ENCODE assay signal across 8 cellular contexts in genomic region chr6:107820571-107821261, GRCh38. TPM values are rescaled to one million over a fixed set of nuclear protein-coding genes. Genes with fewer than 3 reads are reported as not detected.
DNase-seq lines count a peak whose midpoint lies in the region; ATAC-seq and TF ChIP-seq lines count a peak whose summit lies in the region.

No MANE protein-coding gene starts in this region.

- intact Hi-C loops in left cardiac atrium (cut with DNase I) (no loop called here), gastrocnemius medialis (cut with DNase I; ENCODE audit: low total_unique reads) (no loop called here)

- in situ Hi-C loops in gastrocnemius medialis (cut with MboI; ENCODE audit: low sequenced_read_pairs in 4 of 4): no loop called here

- peak overlapping the region; percentile 93 to 97 (median 95) for H3K4me3 Mint-ChIP-seq in CD4-positive, CD25-positive, alpha-beta regulatory T cell
- H3K4me3 Mint-ChIP-seq in activated T-cell treated with anti-CD3 and anti-CD28 coated beads, Interleukin-2, amount 50 U/mL, for 72 hours: peak overlapping the region; percentile 88 to 92

- peak overlapping the region; percentile 97 to 99 (median 97) for H3K27ac Mint-ChIP-seq in CD4-positive, CD25-positive, alpha-beta regulatory T cell
- peak overlapping the region; percentile 100 for H3K27ac Mint-ChIP-seq in activated T-cell treated with anti-CD3 and anti-CD28 coated beads, Interleukin-2, amount 50 U/mL, for 72 hours

- H3K4me1 Mint-ChIP-seq in CD4-positive, CD25-positive, alpha-beta regulatory T cell: peaks cover 33 to 85% (median 63%) of the 10 kb centered on the region in 4 donors
- peaks cover 99% of the 10 kb centered on the region for H3K4me1 Mint-ChIP-seq in activated T-cell treated with anti-CD3 and anti-CD28 coated beads, Interleukin-2, amount 50 U/mL, for 72 hours (ENCODE audit: low read depth)

- ATAC-seq in CD4-positive, CD25-positive, alpha-beta regulatory T cell (ENCODE audit: low read depth in 2 of 2): no peak
- no peak for ATAC-seq in activated T-cell treated with anti-CD3 and anti-CD28 coated beads, Interleukin-2, amount 50 U/mL, for 72 hours (replicated peaks in 1 of 2)
- ATAC-seq in left cardiac atrium (peak in 1 of 2 donors; percentile 40), gastrocnemius medialis (no peak), GM18517 (IDR thresholded peaks at IDR 0.05; ENCODE audit: unreplicated experiment) (no peak), GM21786 (IDR thresholded peaks at IDR 0.05; ENCODE audit: unreplicated experiment) (no peak)

- H3K4me1 ChIP-seq in CD4-positive, CD25-positive, alpha-beta regulatory T cell (ENCODE audit: control insufficient read depth, insufficient read depth, low read length, poor library complexity, severe bottlenecking): peaks cover 64% of the 10 kb centered on the region
- peaks cover 13 to 15% of the 10 kb centered on the region in 2 donors for H3K4me1 ChIP-seq in gastrocnemius medialis

- no peak for TF ChIP-seq POLR2A in gastrocnemius medialis (IDR thresholded peaks at IDR 0.05)

- H3K27ac ChIP-seq in CD4-positive, CD25-positive, alpha-beta regulatory T cell (ENCODE audit: insufficient read depth, low read length, poor library complexity, severe bottlenecking): peak overlapping the region; percentile 45
- no peak overlapping the region for H3K27ac ChIP-seq in gastrocnemius medialis

- no peaks in the 10 kb centered on the region for H3K36me3 ChIP-seq in CD4-positive, CD25-positive, alpha-beta regulatory T cell (ENCODE audit: control insufficient read depth, insufficient read depth, low read length)
- H3K36me3 ChIP-seq in gastrocnemius medialis: no peaks in the 10 kb centered on the region

- TF ChIP-seq CTCF in gastrocnemius medialis (IDR thresholded peaks at IDR 0.05 in 4 of 5, conservative IDR thresholded peaks at IDR 0.05 in 1 of 5): no peak

- peak overlapping the region; percentile 97 for H3K4me3 ChIP-seq in CD4-positive, CD25-positive, alpha-beta regulatory T cell (ENCODE audit: low read depth, low read length)
- H3K4me3 ChIP-seq in gastrocnemius medialis: peak overlapping the region; percentile 37 to 52 (median 39)

- no peaks in the 10 kb centered on the region for H3K27me3 ChIP-seq in CD4-positive, CD25-positive, alpha-beta regulatory T cell (ENCODE audit: control insufficient read depth, insufficient read depth, low read length)
- H3K27me3 ChIP-seq in gastrocnemius medialis: peaks cover 0 to 6% (median 0%) of the 10 kb centered on the region in 3 donors

- H3K9me3 Mint-ChIP-seq in CD4-positive, CD25-positive, alpha-beta regulatory T cell: peaks cover 0 to 4% (median 0%) of the 10 kb centered on the region in 7 donors
- H3K9me3 Mint-ChIP-seq in activated T-cell treated with anti-CD3 and anti-CD28 coated beads, Interleukin-2, amount 50 U/mL, for 72 hours: no peaks in the 10 kb centered on the region

- DNase-seq in CD4-positive, CD25-positive, alpha-beta regulatory T cell: peak in 2 of 3 donors; percentile 31 to 68
- peak; percentile 4 for DNase-seq in NCI-H2081 treated with DMSO at 0.1 percent for 48 hours (lab: John Stamatoyannopoulos, UW)
- peak; percentile 45 to 49 for DNase-seq in activated T-cell treated with anti-CD3 and anti-CD28 coated beads, Interleukin-2, amount 50 U/mL, for 72 hours
- DNase-seq in left cardiac atrium: peak; percentile 36
- no peak for DNase-seq in gastrocnemius medialis
- DNase-seq in NCI-H2196 treated with DMSO at 0.1 percent for 48 hours (lab: John Stamatoyannopoulos, UW; ENCODE audit: unreplicated experiment): no peak

- peaks cover 4% of the 10 kb centered on the region for H3K36me3 Mint-ChIP-seq in CD4-positive, CD25-positive, alpha-beta regulatory T cell
- peaks cover 2 to 4% of the 10 kb centered on the region in 2 donors for H3K36me3 Mint-ChIP-seq in activated T-cell treated with anti-CD3 and anti-CD28 coated beads, Interleukin-2, amount 50 U/mL, for 72 hours (ENCODE audit: insufficient read depth in 2 of 2)

- peaks cover 6% of the 10 kb centered on the region for H3K27me3 Mint-ChIP-seq in CD4-positive, CD25-positive, alpha-beta regulatory T cell
- H3K27me3 Mint-ChIP-seq in activated T-cell treated with anti-CD3 and anti-CD28 coated beads, Interleukin-2, amount 50 U/mL, for 72 hours (ENCODE audit: low read depth): no peaks in the 10 kb centered on the region

- no peaks in the 10 kb centered on the region for H3K9me3 ChIP-seq in CD4-positive, CD25-positive, alpha-beta regulatory T cell (ENCODE audit: control insufficient read depth in 2 of 2, low read length in 2 of 2)
- H3K9me3 ChIP-seq in gastrocnemius medialis: no peaks in the 10 kb centered on the region

RNA-seq across cellular contexts. Expression of gene SCML4, which starts 3.4 kb away (rescaled TPM):
- 33.2 TPM for total RNA-seq in CD4-positive, CD25-positive, alpha-beta regulatory T cell
- 10 to 100 TPM in 3 of 4 donors, 1 to 10 TPM in 1; 9.3 to 20.9 (median 15.9) TPM for polyA plus RNA-seq in CD4-positive, CD25-positive, alpha-beta regulatory T cell
- 10 to 100 TPM in 1 of 2 donors, 1 to 10 TPM in 1; 9.7 to 13.9 TPM for total RNA-seq in activated T-cell treated with anti-CD3 and anti-CD28 coated beads, Interleukin-2, amount 50 U/mL, for 72 hours
- total RNA-seq in left cardiac atrium (1 to 10 TPM in 1 of 2 donors, under 1 TPM in 1; 0.65 to 1.0 TPM), gastrocnemius medialis (under 1 TPM in 1 of 4 donors, not detected in 3; 0.11 TPM)

Comparison
In these comparisons a context has a peak if more than half of its experiments do, and no peak if none do; other contexts are left out.
1. DNase-seq: peak in CD4-positive, CD25-positive, alpha-beta regulatory T cell (2 of 3), NCI-H2081 treated with DMSO at 0.1 percent for 48 hours (single experiment), activated T-cell treated with anti-CD3 and anti-CD28 coated beads, Interleukin-2, amount 50 U/mL, for 72 hours (2 of 2) and left cardiac atrium (single experiment); none in gastrocnemius medialis (0 of 2) and NCI-H2196 treated with DMSO at 0.1 percent for 48 hours (single experiment).
2. RNA of gene SCML4, which starts 3.4 kb away (total RNA-seq): 33.2 TPM in CD4-positive, CD25-positive, alpha-beta regulatory T cell (single experiment) and 9.7 to 13.9 TPM in activated T-cell treated with anti-CD3 and anti-CD28 coated beads, Interleukin-2, amount 50 U/mL, for 72 hours; 0.65 to 1.0 TPM in left cardiac atrium and 0.11 TPM in gastrocnemius medialis; every median in the first group is over 4 times any median in the second.